ENCODE assay signal across 8 cellular contexts in the genomic region with DNA sequence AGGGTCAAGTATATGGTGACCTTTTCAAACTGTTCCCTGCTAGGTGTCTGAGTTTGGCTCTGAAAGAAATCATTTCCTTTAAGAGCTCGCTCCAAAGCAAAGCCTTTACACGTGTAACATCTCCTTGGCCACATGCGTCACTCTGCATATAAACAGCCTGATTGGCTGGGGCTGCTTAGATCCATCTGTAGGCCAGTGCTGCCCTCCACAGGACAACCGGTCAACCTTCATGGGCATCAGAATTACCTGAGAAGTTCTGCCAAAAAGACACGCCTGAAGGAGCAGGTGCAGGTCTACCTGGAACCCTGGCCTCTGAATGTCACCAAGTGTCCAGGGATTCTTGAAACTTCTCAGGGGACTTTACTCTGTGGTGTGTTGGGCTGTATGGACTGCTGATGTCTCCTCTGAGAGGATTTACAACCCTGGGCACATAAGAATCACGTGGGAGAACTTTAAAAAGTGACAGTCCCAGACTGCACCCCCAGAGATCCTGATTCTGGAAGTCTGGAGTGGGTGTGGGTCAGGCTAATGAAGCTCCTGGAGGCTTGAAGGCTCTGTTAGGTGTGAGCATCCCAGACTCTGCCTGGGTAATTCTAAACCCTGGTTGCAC.
DNase-seq lines count a peak whose midpoint lies in the region; ATAC-seq, FAIRE-seq and TF ChIP-seq lines count a peak whose summit lies in the region.

No MANE protein-coding gene starts in this region.

- H3K36me3 ChIP-seq in left lung: no peaks in the 10 kb centered on the region

- DNase-seq in AML-193 (lab: John Stamatoyannopoulos, UW): peak; percentile 64 to 82
- DNase-seq in NCI-H345 (lab: John Stamatoyannopoulos, UW): peak; percentile 82
- DNase-seq in activated CD4-positive, alpha-beta T cell treated with anti-CD3 and anti-CD28 coated beads for 48 hours: peak; percentile 85
- DNase-seq in left lung: peak; percentile 82 to 86
- peak; percentile 59 to 74 for DNase-seq in stimulated activated CD4-positive, alpha-beta T cell treated with anti-CD3 and anti-CD28 coated beads, Interleukin-4, amount 100 ng/mL, for 48 hours (ENCODE audit: low read depth in 2 of 2)

- intact Hi-C loops in left lung (cut with DNase I): no loop called here

- H3K4me1 ChIP-seq in left lung: peaks cover 5 to 17% of the 10 kb centered on the region in 2 donors

- peak; percentile 54 to 69 for TF ChIP-seq CTCF in left lung (IDR thresholded peaks at IDR 0.05)

- H3K4me3 ChIP-seq in left lung: no peak overlapping the region

- FAIRE-seq in colon (lab: Jason Lieb, UNC): peak; percentile 18

- H3K27me3 ChIP-seq in left lung: no peaks in the 10 kb centered on the region

- H3K27ac ChIP-seq in left lung: no peak overlapping the region

- ATAC-seq in GM19043 (IDR thresholded peaks at IDR 0.05; ENCODE audit: low read depth, unreplicated experiment) (peak; percentile 96), HG03342 (IDR thresholded peaks at IDR 0.05; ENCODE audit: unreplicated experiment) (peak; percentile 96), left lung (peak; percentile 97)

- H3K9me3 ChIP-seq in left lung: no peaks in the 10 kb centered on the region
